In the genomic region with DNA sequence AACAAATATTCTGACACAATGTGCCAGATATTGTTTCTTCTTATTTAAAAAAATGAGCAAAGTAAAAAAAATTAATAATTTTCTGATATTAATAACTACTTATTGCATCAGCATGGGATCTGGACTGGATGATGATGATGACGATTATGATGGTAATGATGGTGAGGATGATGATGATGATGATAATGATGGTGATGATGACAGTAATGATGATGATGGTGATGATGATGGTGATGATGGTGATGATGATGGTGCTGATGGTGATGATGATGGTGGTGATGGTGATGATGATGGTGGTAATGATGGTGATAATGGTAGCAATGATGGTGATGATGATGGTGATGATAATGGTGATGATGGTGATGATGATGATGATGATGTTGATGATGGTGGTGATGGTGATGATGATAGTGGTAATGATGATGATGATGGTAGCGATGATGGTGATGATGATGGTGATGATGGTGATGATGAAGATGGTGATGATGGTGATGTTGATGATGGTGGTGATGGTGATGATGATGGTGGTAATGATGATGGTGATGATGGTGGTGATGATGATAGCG, we compare ENCODE assay signal across 24 cellular contexts.
"Had no signal": no experiment of that assay in that cellular context is flagged by ENCODE, and none has a peak within 500 bp of the region (broad histone marks: within the 10 kb centered on the region; RNA-seq: fewer than 3 reads in every experiment).

No MANE protein-coding gene starts in this region.

- DNase-seq: Karpas-422, KG1, MG63, NCI-H1092, NCI-H1105 treated with DMSO at 0.1 percent for 48 hours, NCI-H1417 treated with DMSO at 0.1 percent for 48 hours, NCI-H146, NCI-H187, NCI-H2029, NCI-H2081 treated with DMSO at 0.1 percent for 48 hours, NCI-H2171, NCI-H226, NCI-H446, NCI-H510A, NCI-H524 treated with DMSO at 0.1 percent for 48 hours, NCI-H69, NCI-H774, Right ventricle myocardium superior, RPMI8226, SIG-M5 had no signal

- FAIRE-seq: RCC 7860 had no signal

- H3K27me3 ChIP-seq: MG63, SJSA1 had no signal

- H3K36me3 ChIP-seq: MG63, SJSA1 had no signal

- H3K4me1 ChIP-seq: SJSA1 had no signal

- H3K27ac ChIP-seq: HL-60, SJSA1, SK-N-MC had no signal

- H3K4me3 ChIP-seq: MG63, SJSA1, SK-N-MC had no signal

- H3K9me3 ChIP-seq: MG63, SJSA1 had no signal
